ENCODE assay signal across 8 cellular contexts in genomic region chr15:88638626-88639372, GRCh38. TPM values are rescaled to one million over a fixed set of nuclear protein-coding genes. Genes with fewer than 3 reads are reported as not detected.
DNase-seq lines count a peak whose midpoint lies in the region; ATAC-seq and TF ChIP-seq lines count a peak whose summit lies in the region.

ISG20 (plus strand) TSS chr15:88639016; CDS start chr15:88639367, 351 bp downstream.

- H3K9me3 Mint-ChIP-seq in activated CD4-positive, alpha-beta T cell treated with anti-CD3 and anti-CD28 coated beads, Interleukin-2, amount 10 ng/mL, durations not matched to agents 7 days and 5 days: no peaks in the 10 kb centered on the region

- peak within 1 kb of the TSS; percentile 75 for H3K4me3 ChIP-seq in coronary artery

- no peak for TF ChIP-seq CTCF in coronary artery (IDR thresholded peaks at IDR 0.05)

- H3K27ac ChIP-seq in coronary artery: peak within 1 kb of the TSS; percentile 95 to 98

- POLR2A ChIA-PET in activated CD4-positive, alpha-beta T cell treated with anti-CD3 and anti-CD28 coated beads, Interleukin-2, amount 10 ng/mL, durations not matched to agents 7 days and 5 days (lab: Charles Lee): interaction anchor here (0.5 to 1.7 kb wide), 6 partner anchors 9 to 173 kb away, joined by 3 to 13 read pairs (median 5); no protein-coding TSS in a partner anchor

- peak; percentile 67 for ATAC-seq in GM19025 (IDR thresholded peaks at IDR 0.05; ENCODE audit: low read depth, unreplicated experiment)
- peak; percentile 69 for ATAC-seq in HG03280 (IDR thresholded peaks at IDR 0.05; ENCODE audit: unreplicated experiment)
- ATAC-seq in left lobe of liver: peak; percentile 82

- peak; percentile 86 for DNase-seq in Ammon's horn (ENCODE audit: low spot score)
- DNase-seq in NCI-H526 (lab: John Stamatoyannopoulos, UW): peak; percentile 28 to 81
- peak; percentile 98 for DNase-seq in activated CD4-positive, alpha-beta T cell treated with anti-CD3 and anti-CD28 coated beads, Interleukin-2, amount 10 ng/mL, durations not matched to agents 7 days and 5 days
- peak; percentile 99 for DNase-seq in coronary artery (ENCODE audit: low spot score)
- peak; percentile 92 for DNase-seq in left lobe of liver (ENCODE audit: low spot score)
- peak; percentile 83 to 87 for DNase-seq in stimulated activated CD4-positive, alpha-beta T cell treated with anti-CD3 and anti-CD28 coated beads, Interleukin-2, amount 100 ng/mL, for 48 hours

- CTCF ChIA-PET in activated CD4-positive, alpha-beta T cell treated with anti-CD3 and anti-CD28 coated beads, Interleukin-2, amount 10 ng/mL, durations not matched to agents 7 days and 5 days (lab: Charles Lee): interaction anchor here (0.6 to 1.6 kb wide), 6 partner anchors 11 to 462 kb away, joined by 3 to 5 read pairs (median 4); no protein-coding TSS in a partner anchor

- H3K36me3 Mint-ChIP-seq in activated CD4-positive, alpha-beta T cell treated with anti-CD3 and anti-CD28 coated beads, Interleukin-2, amount 10 ng/mL, durations not matched to agents 7 days and 5 days (ENCODE audit: low read depth): peaks cover 70% of the 10 kb centered on the region

- peaks cover 69% of the 10 kb centered on the region for H3K4me1 Mint-ChIP-seq in activated CD4-positive, alpha-beta T cell treated with anti-CD3 and anti-CD28 coated beads, Interleukin-2, amount 10 ng/mL, durations not matched to agents 7 days and 5 days

- peak within 1 kb of the TSS; percentile 96 for H3K27ac Mint-ChIP-seq in activated CD4-positive, alpha-beta T cell treated with anti-CD3 and anti-CD28 coated beads, Interleukin-2, amount 10 ng/mL, durations not matched to agents 7 days and 5 days

- peak within 1 kb of the TSS; percentile 88 for H3K4me3 Mint-ChIP-seq in activated CD4-positive, alpha-beta T cell treated with anti-CD3 and anti-CD28 coated beads, Interleukin-2, amount 10 ng/mL, durations not matched to agents 7 days and 5 days

- H3K27me3 Mint-ChIP-seq in activated CD4-positive, alpha-beta T cell treated with anti-CD3 and anti-CD28 coated beads, Interleukin-2, amount 10 ng/mL, durations not matched to agents 7 days and 5 days: no peaks in the 10 kb centered on the region

RNA-seq across cellular contexts. Expression of gene ISG20, which starts in this region (rescaled TPM):
- 100 to 1,000 TPM; 206 to 236 TPM for total RNA-seq in activated CD4-positive, alpha-beta T cell treated with anti-CD3 and anti-CD28 coated beads, Interleukin-2, amount 10 ng/mL, durations not matched to agents 7 days and 5 days
- 5.7 TPM for total RNA-seq in left lobe of liver

Comparison
In these comparisons a context has a peak if more than half of its experiments do, and no peak if none do; other contexts are left out.
1. Peak in every context shown above with its lines: DNase-seq, ATAC-seq, H3K4me3 ChIP-seq and H3K27ac ChIP-seq.
2. RNA of gene ISG20 (total RNA-seq): 206 to 236 TPM in activated CD4-positive, alpha-beta T cell treated with anti-CD3 and anti-CD28 coated beads, Interleukin-2, amount 10 ng/mL, durations not matched to agents 7 days and 5 days; 5.7 TPM in left lobe of liver (single experiment); every median in the first group is over 10 times any median in the second.